Comparison of ENCODE assay signal across 2 cellular contexts in genomic region chr12:119245904-119246494, GRCh38.
TF ChIP-seq lines count a peak whose summit lies in the region.

No MANE protein-coding gene starts in this region.

TF ChIP-seq in WTC11, 78 proteins besides CTCF, POLR2A, EP300 and RAD21 (continued from another document):
- TF ChIP-seq HMGXB4 (CRISPR knock-in tag; IDR thresholded peaks at IDR 0.05) (no peak), HMGA2 (CRISPR knock-in tag; IDR thresholded peaks at IDR 0.05) (no peak), USF1 (CRISPR knock-in tag; IDR thresholded peaks at IDR 0.05) (no peak), AR (CRISPR knock-in tag; IDR thresholded peaks at IDR 0.05) (no peak), GABPB1 (CRISPR knock-in tag; IDR thresholded peaks at IDR 0.05) (peak; percentile 79), ESRRA (CRISPR knock-in tag; IDR thresholded peaks at IDR 0.05; ENCODE audit: borderline replicate concordance) (no peak), NFATC4 (CRISPR knock-in tag; IDR thresholded peaks at IDR 0.05) (no peak)

TF ChIP-seq in HepG2, 621 proteins besides CTCF, POLR2A, EP300 and RAD21 (continued from another document):
- TF ChIP-seq ARID5B (CRISPR knock-in tag; IDR thresholded peaks at IDR 0.05) (peak; percentile 47; the same call in 1 of the 2 replicates), SOX5 (CRISPR knock-in tag; IDR thresholded peaks at IDR 0.05; ENCODE audit: borderline replicate concordance) (peak; percentile 65), ZNF644 (CRISPR knock-in tag; IDR thresholded peaks at IDR 0.05; ENCODE audit: low read depth) (0 out of 2 replicates have a peak, but pooled peaks have one; percentile 47), FOXA1 (IDR thresholded peaks at IDR 0.05) (no peak), FOXA1 (CRISPR knock-in tag; IDR thresholded peaks at IDR 0.05) (no peak), CEBPG (CRISPR knock-in tag; IDR thresholded peaks at IDR 0.05) (peak; percentile 75), ZNF614 (CRISPR knock-in tag; IDR thresholded peaks at IDR 0.05; ENCODE audit: borderline replicate concordance) (0 out of 2 replicates have a peak, but pooled peaks have one; percentile 30), GABPA (IDR thresholded peaks at IDR 0.05; ENCODE audit: low read depth, low read length) (no peak), GABPA (CRISPR knock-in tag; IDR thresholded peaks at IDR 0.05; ENCODE audit: low read depth) (0 out of 2 replicates have a peak, but pooled peaks have one; percentile 18), SOX6 (IDR thresholded peaks at IDR 0.05) (no peak), SOX6 (CRISPR knock-in tag; IDR thresholded peaks at IDR 0.05) (peak; percentile 57; the same call in 1 of the 2 replicates), HMG20A (CRISPR knock-in tag; IDR thresholded peaks at IDR 0.05; ENCODE audit: borderline replicate concordance) (peak; percentile 21; the same call in 1 of the 2 replicates), ZBTB25 (CRISPR knock-in tag; IDR thresholded peaks at IDR 0.05) (no peak), PAXIP1 (CRISPR knock-in tag; conservative IDR thresholded peaks at IDR 0.05) (peak; percentile 27; the same call in 1 of the 2 replicates), SOX13 (IDR thresholded peaks at IDR 0.05) (no peak), SOX13 (CRISPR knock-in tag; conservative IDR thresholded peaks at IDR 0.05 in 1 of 2, IDR thresholded peaks at IDR 0.05 in 1 of 2) (0 out of 4 replicates have a peak, but pooled peaks of 1 of the 2 experiments have one; percentile 28), KDM2A (CRISPR knock-in tag; IDR thresholded peaks at IDR 0.05; ENCODE audit: borderline replicate concordance, low read depth) (no peak), ZNF557 (CRISPR knock-in tag; IDR thresholded peaks at IDR 0.05) (no peak), GATAD2A (CRISPR knock-in tag; IDR thresholded peaks at IDR 0.05) (peak; percentile 52), SALL1 (CRISPR knock-in tag; IDR thresholded peaks at IDR 0.05) (no peak), ZNF546 (CRISPR knock-in tag; conservative IDR thresholded peaks at IDR 0.05) (no peak), ATF4 (CRISPR knock-in tag; IDR thresholded peaks at IDR 0.05) (peak in 1 of 2 experiments; percentile 84; a peak in 2 of 4 replicates)
